ENCODE assay signal across 1 cellular context in genomic region chr21:23452384-23453083, GRCh38.
TF ChIP-seq lines count a peak whose summit lies in the region.

No MANE protein-coding gene starts in this region.

TF ChIP-seq in WTC11, 78 proteins besides CTCF, POLR2A, EP300 and RAD21 (continued from another document):
- no peak for TF ChIP-seq PREB (CRISPR knock-in tag; IDR thresholded peaks at IDR 0.05; ENCODE audit: borderline replicate concordance)
- no peak for TF ChIP-seq ZNF532 (CRISPR knock-in tag; IDR thresholded peaks at IDR 0.05; ENCODE audit: borderline replicate concordance)
- no peak for TF ChIP-seq ZNF138 (CRISPR knock-in tag; conservative IDR thresholded peaks at IDR 0.05)
- no peak for TF ChIP-seq CREM (CRISPR knock-in tag; IDR thresholded peaks at IDR 0.05)
- TF ChIP-seq NR3C1 (CRISPR knock-in tag; conservative IDR thresholded peaks at IDR 0.05; ENCODE audit: low read depth), result no peak
- no peak for TF ChIP-seq SOX15 (CRISPR knock-in tag; IDR thresholded peaks at IDR 0.05)
